ENCODE assay signal across 1 cellular context in genomic region chr3:194574639-194575483, GRCh38.
A peak's percentile ranks its signal among the peaks of the same experiment; 100 is the strongest.
TF ChIP-seq lines count a peak whose summit lies in the region.

No MANE protein-coding gene starts in this region.

TF ChIP-seq in SK-N-SH, 30 proteins besides CTCF, POLR2A, EP300 and RAD21 (continued from another document):
- no peak for TF ChIP-seq GABPA (IDR thresholded peaks at IDR 0.05; ENCODE audit: low read depth)
- TF ChIP-seq NFIC (IDR thresholded peaks at IDR 0.05; ENCODE audit: borderline replicate concordance) = peak; percentile 79
- TF ChIP-seq EZH2phosphoT487 (IDR thresholded peaks at IDR 0.05; ENCODE audit: borderline replicate concordance, low read depth) = no peak
- TF ChIP-seq JUND (IDR thresholded peaks at IDR 0.05) = peak; percentile 80
- TF ChIP-seq FOSL2 (IDR thresholded peaks at IDR 0.05; ENCODE audit: borderline replicate concordance, low read depth) = peak; percentile 71; the same call in 1 of the 2 replicates
- TF ChIP-seq NRF1 (IDR thresholded peaks at IDR 0.05; ENCODE audit: low read depth, low read length) = no peak
- TF ChIP-seq TCF12 (IDR thresholded peaks at IDR 0.05) = peak; percentile 82
- TF ChIP-seq ZBTB33 (IDR thresholded peaks at IDR 0.05; ENCODE audit: borderline replicate concordance, low read depth) = 0 out of 2 replicates have a peak, but pooled peaks have one; percentile 35
